Comparison of ENCODE assay signal across 27 cellular contexts in genomic region chr17:33072421-33073175, GRCh38.
DNase-seq lines count a peak whose midpoint lies in the region; ATAC-seq, FAIRE-seq and TF ChIP-seq lines count a peak whose summit lies in the region.
"Had no signal": no experiment of that assay in that cellular context is flagged by ENCODE, and none has a peak within 500 bp of the region (broad histone marks: within the 10 kb centered on the region; RNA-seq: fewer than 3 reads in every experiment).

No MANE protein-coding gene starts in this region.

- H2AFZ ChIP-seq in neural progenitor cell (replicated peaks) = no peak overlapping the region
- H2AFZ ChIP-seq: GM23338 had no signal

- H3K4me1 ChIP-seq in neural progenitor cell (peaks cover 23% of the 10 kb centered on the region), suprapubic skin (no peaks in the 10 kb centered on the region)

- no peaks in the 10 kb centered on the region for H4K20me1 ChIP-seq in neural progenitor cell (ENCODE audit: low read depth)

- H3F3A ChIP-seq in neural progenitor cell (ENCODE audit: low read depth) = peaks cover 12% of the 10 kb centered on the region

- DNase-seq in AG20443 (ENCODE audit: low spot score) (peak; percentile 49), MV-4-11 (lab: John Stamatoyannopoulos, UW) (peak; percentile 5), bronchial epithelial cell (ENCODE audit: low read depth) (peak; percentile 23), neural progenitor cell (ENCODE audit: low spot score) (no peak), NCI-H524 treated with DMSO at 0.1 percent for 48 hours (lab: John Stamatoyannopoulos, UW) (no peak), suprapubic skin (ENCODE audit: low spot score in 2 of 2) (no peak)
- DNase-seq in activated effector memory CD4-positive, alpha-beta T cell treated with anti-CD3 and anti-CD28 coated beads, Interleukin-2, amount 50 U/mL, for 16 hours = no peak
- no peak for DNase-seq in activated T-cell treated with anti-CD3 and anti-CD28 coated beads, Interleukin-2, amount 50 U/mL, for 72 hours
- DNase-seq: activated CD4-positive, alpha-beta T cell treated with anti-CD3 and anti-CD28 coated beads for 4 hours; activated CD8-positive, alpha-beta memory T cell treated with anti-CD3 and anti-CD28 coated beads for 24 hours; activated gamma-delta T cell; cerebellar nuclear complex; dorsolateral prefrontal cortex; EL; HFFc6; IMR-90; left ventricle myocardium superior; midbrain; naive thymus-derived CD4-positive, alpha-beta T cell; NCI-H1048; NCI-H187; NCI-H69; occipital lobe had no signal

- TF ChIP-seq POLR2A in suprapubic skin (IDR thresholded peaks at IDR 0.05) = no peak

- no peak for ATAC-seq in activated T-cell treated with anti-CD3 and anti-CD28 coated beads, Interleukin-2, amount 50 U/mL, for 72 hours (replicated peaks in 1 of 2)
- ATAC-seq: left ventricle myocardium superior; naive thymus-derived CD4-positive, alpha-beta T cell had no signal

- peak overlapping the region; percentile 67 for H3K4me2 ChIP-seq in neural progenitor cell
- H3K4me2 ChIP-seq: GM23338 had no signal

- no peaks in the 10 kb centered on the region for H3K36me3 Mint-ChIP-seq in neural progenitor cell
- H3K36me3 Mint-ChIP-seq in activated T-cell treated with anti-CD3 and anti-CD28 coated beads, Interleukin-2, amount 50 U/mL, for 72 hours (ENCODE audit: insufficient read depth in 2 of 2) = no peaks in the 10 kb centered on the region

- H3K9ac ChIP-seq in neural progenitor cell = no peak overlapping the region

- no peak overlapping the region for H3K27ac Mint-ChIP-seq in neural progenitor cell
- no peak overlapping the region for H3K27ac Mint-ChIP-seq in activated T-cell treated with anti-CD3 and anti-CD28 coated beads, Interleukin-2, amount 50 U/mL, for 72 hours
- H3K27ac Mint-ChIP-seq: GM23338; HFFc6; naive thymus-derived CD4-positive, alpha-beta T cell; stimulated activated naive CD8-positive, alpha-beta T cell treated with anti-CD3 and anti-CD28 coated beads, Interleukin-15, Interleukin-2, amounts not matched to agents 100 ng/mL and 50 ng/mL, for 24 hours had no signal

- WGBS in suprapubic skin = 81% methylated on average over 12 of the region's 12 CpGs

- H3K27ac ChIP-seq in neural progenitor cell (no peak overlapping the region), suprapubic skin (no peak overlapping the region)
- H3K27ac ChIP-seq: dorsolateral prefrontal cortex, VCaP had no signal

- no peaks in the 10 kb centered on the region for H3K9me3 Mint-ChIP-seq in neural progenitor cell
- H3K9me3 Mint-ChIP-seq in activated T-cell treated with anti-CD3 and anti-CD28 coated beads, Interleukin-2, amount 50 U/mL, for 72 hours = no peaks in the 10 kb centered on the region
- H3K9me3 Mint-ChIP-seq: stimulated activated naive CD8-positive, alpha-beta T cell treated with anti-CD3 and anti-CD28 coated beads, Interleukin-15, Interleukin-2, amounts not matched to agents 100 ng/mL and 50 ng/mL, for 24 hours had no signal

- peak overlapping the region; percentile 11 for H3K4me3 Mint-ChIP-seq in neural progenitor cell
- H3K4me3 Mint-ChIP-seq in activated T-cell treated with anti-CD3 and anti-CD28 coated beads, Interleukin-2, amount 50 U/mL, for 72 hours = no peak overlapping the region
- H3K4me3 Mint-ChIP-seq: GM23338; HFFc6; naive thymus-derived CD4-positive, alpha-beta T cell; stimulated activated naive CD8-positive, alpha-beta T cell treated with anti-CD3 and anti-CD28 coated beads, Interleukin-15, Interleukin-2, amounts not matched to agents 100 ng/mL and 50 ng/mL, for 24 hours had no signal

- no peak for TF ChIP-seq EP300 in suprapubic skin (IDR thresholded peaks at IDR 0.05)

- H3K27me3 ChIP-seq in bronchial epithelial cell (ENCODE audit: control insufficient read depth, insufficient read depth, low read length) = no peaks in the 10 kb centered on the region
- no peaks in the 10 kb centered on the region for H3K27me3 ChIP-seq in neural progenitor cell
- H3K27me3 ChIP-seq in suprapubic skin = peaks cover 7% of the 10 kb centered on the region

- no peaks in the 10 kb centered on the region for H3K36me3 ChIP-seq in bronchial epithelial cell (ENCODE audit: control insufficient read depth, insufficient read depth, low read length)
- no peaks in the 10 kb centered on the region for H3K36me3 ChIP-seq in neural progenitor cell
- no peaks in the 10 kb centered on the region for H3K36me3 ChIP-seq in suprapubic skin

- FAIRE-seq in bronchial epithelial cell (lab: Jason Lieb, UNC) = no peak
- FAIRE-seq: GM12892 had no signal

- peaks cover 2% of the 10 kb centered on the region for H3K27me3 Mint-ChIP-seq in neural progenitor cell (ENCODE audit: insufficient read depth, low read depth)
- H3K27me3 Mint-ChIP-seq in activated T-cell treated with anti-CD3 and anti-CD28 coated beads, Interleukin-2, amount 50 U/mL, for 72 hours (ENCODE audit: low read depth) = peaks cover 27% of the 10 kb centered on the region

- no peaks in the 10 kb centered on the region for H3K9me3 ChIP-seq in neural progenitor cell (ENCODE audit: low read depth)
- H3K9me3 ChIP-seq in suprapubic skin = no peaks in the 10 kb centered on the region

- TF ChIP-seq CTCF in bronchial epithelial cell (IDR thresholded peaks at IDR 0.05; ENCODE audit: insufficient read depth, low read length, severe bottlenecking) (no peak), neural progenitor cell (IDR thresholded peaks at IDR 0.05) (no peak), suprapubic skin (IDR thresholded peaks at IDR 0.05) (no peak)

- no peaks in the 10 kb centered on the region for H3K79me2 ChIP-seq in neural progenitor cell (ENCODE audit: low read depth)

- H3K4me3 ChIP-seq in bronchial epithelial cell (ENCODE audit: low read depth, low read length) = no peak overlapping the region
- H3K4me3 ChIP-seq in neural progenitor cell = no peak overlapping the region
- no peak overlapping the region for H3K4me3 ChIP-seq in suprapubic skin
- H3K4me3 ChIP-seq: dorsolateral prefrontal cortex, GM23338 had no signal

- H3K4me1 Mint-ChIP-seq in neural progenitor cell = peaks cover 14% of the 10 kb centered on the region
- H3K4me1 Mint-ChIP-seq in activated T-cell treated with anti-CD3 and anti-CD28 coated beads, Interleukin-2, amount 50 U/mL, for 72 hours (ENCODE audit: low read depth) = no peaks in the 10 kb centered on the region
- H3K4me1 Mint-ChIP-seq: GM23338; naive thymus-derived CD4-positive, alpha-beta T cell had no signal

Comparison
In these comparisons a context has a peak if more than half of its experiments do, and no peak if none do; other contexts are left out.
1. DNase-seq: peak in AG20443 (single experiment), MV-4-11 (single experiment) and bronchial epithelial cell (single experiment); none in neural progenitor cell (single experiment), NCI-H524 treated with DMSO at 0.1 percent for 48 hours (single experiment), suprapubic skin (0 of 2), activated effector memory CD4-positive, alpha-beta T cell treated with anti-CD3 and anti-CD28 coated beads, Interleukin-2, amount 50 U/mL, for 16 hours (single experiment) and activated T-cell treated with anti-CD3 and anti-CD28 coated beads, Interleukin-2, amount 50 U/mL, for 72 hours (0 of 2).